ENCODE assay signal across 1 cellular context in genomic region chr15:40999190-40999589, GRCh38.
TF ChIP-seq lines count a peak whose summit lies in the region.

No MANE protein-coding gene starts in this region.

TF ChIP-seq in GM12878, 131 proteins besides CTCF, POLR2A, EP300 and RAD21 (continued from another document):
- TF ChIP-seq REST (IDR thresholded peaks at IDR 0.05; ENCODE audit: low read depth, low read length) (no peak), ATF3 (IDR thresholded peaks at IDR 0.05; ENCODE audit: borderline replicate concordance, extremely low read depth, low read depth, low read length) (no peak), JUNB (IDR thresholded peaks at IDR 0.05) (no peak), RCOR1 (conservative IDR thresholded peaks at IDR 0.05; ENCODE audit: low read depth, low read length) (no peak), BCL3 (IDR thresholded peaks at IDR 0.05; ENCODE audit: borderline replicate concordance, insufficient read depth, low read depth, low read length, poor library complexity, severe bottlenecking) (no peak)
